ENCODE assay signal across 13 cellular contexts in genomic region chr3:64888840-64889239, GRCh38.
"Had no signal": no experiment of that assay in that cellular context is flagged by ENCODE, and none has a peak within 500 bp of the region (broad histone marks: within the 10 kb centered on the region; RNA-seq: fewer than 3 reads in every experiment).

No MANE protein-coding gene starts in this region.

- FAIRE-seq: pancreas, small intestine had no signal

- ATAC-seq: activated CD4-positive, CD25-positive, alpha-beta regulatory T cell treated with anti-CD3 and anti-CD28 coated beads, Interleukin-2, amount 50 U/mL, for 24 hours; activated naive CD4-positive, alpha-beta T cell treated with anti-CD3 and anti-CD28 coated beads, Interleukin-2, amount 50 U/mL, for 72 hours; left colon; pancreas; stimulated activated memory B cell treated with anti-CD40 and anti-IgM and Interleukin-4, amounts not matched to agents 10 μg/mL and 1 μg/mL and 100 μg/mL, for 72 hours had no signal

- DNase-seq: activated effector memory CD4-positive, alpha-beta T cell treated with anti-CD3 and anti-CD28 coated beads, Interleukin-2, amount 50 U/mL, for 16 hours; activated T-cell treated with anti-CD3 and anti-CD28 coated beads, Interleukin-2, amount 50 U/mL, for 1 hour; amygdala; brain microvascular endothelial cell; left colon; pancreas; retina; small intestine; upper lobe of left lung had no signal

- H3K27ac ChIP-seq: brain microvascular endothelial cell, pancreas, SJSA1 had no signal

- H3K27me3 ChIP-seq: brain microvascular endothelial cell, pancreas, SJSA1, upper lobe of left lung had no signal

- H3K36me3 ChIP-seq: brain microvascular endothelial cell, SJSA1, upper lobe of left lung had no signal

- H3K4me1 ChIP-seq: pancreas, SJSA1 had no signal

- H3K9me3 ChIP-seq: pancreas, SJSA1, upper lobe of left lung had no signal

- H3K4me3 ChIP-seq: pancreas, SJSA1, upper lobe of left lung had no signal
